In the genomic region with DNA sequence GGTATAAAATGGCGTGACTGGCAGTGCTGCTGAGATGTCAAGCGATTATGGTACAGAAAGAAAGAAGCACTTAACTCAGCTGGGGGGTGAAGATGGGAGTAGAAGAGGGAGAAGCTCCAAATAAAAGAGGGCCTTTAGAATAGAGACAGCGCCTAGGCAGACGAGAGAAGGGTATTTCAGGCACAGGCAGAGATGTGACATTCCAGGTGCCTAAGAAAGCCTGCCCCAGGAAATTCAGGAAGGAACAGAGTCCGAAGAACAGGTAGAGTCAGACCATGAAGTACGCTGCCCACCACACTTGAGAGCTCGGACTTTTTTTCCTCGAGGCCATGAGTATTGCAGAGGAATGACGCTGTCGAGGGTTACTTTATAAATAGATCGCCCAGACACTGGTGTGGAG, we compare ENCODE assay signal across 18 cellular contexts.
DNase-seq lines count a peak whose midpoint lies in the region; ATAC-seq and TF ChIP-seq lines count a peak whose summit lies in the region.
"Had no signal": no experiment of that assay in that cellular context is flagged by ENCODE, and none has a peak within 500 bp of the region (broad histone marks: within the 10 kb centered on the region; RNA-seq: fewer than 3 reads in every experiment).

No MANE protein-coding gene starts in this region.

- H2AFZ ChIP-seq in neural cell (ENCODE audit: low read depth, low read length) = no peak overlapping the region

- H3K4me3 ChIP-seq in H7 (ENCODE audit: insufficient read depth, low read depth, low read length) = no peak overlapping the region
- H3K4me3 ChIP-seq in neural cell (ENCODE audit: low read length) = no peak overlapping the region
- H3K4me3 ChIP-seq: BLaER1, GM12878, HAP-1 had no signal

- peak overlapping the region; percentile 28 for H3K27ac ChIP-seq in neural cell (ENCODE audit: low read length)
- H3K27ac ChIP-seq: BLaER1, C4-2B had no signal

- H4K20me1 ChIP-seq in neural cell (ENCODE audit: insufficient read depth) = no peaks in the 10 kb centered on the region
- H4K20me1 ChIP-seq: BLaER1 had no signal

- TF ChIP-seq CTCF in WTC11 (IDR thresholded peaks at IDR 0.05) = no peak
- TF ChIP-seq CTCF in neural cell (IDR thresholded peaks at IDR 0.05; ENCODE audit: poor library complexity, severe bottlenecking) = no peak

- CTCF ChIA-PET in WTC11 (lab: Charles Lee) = interaction anchor here (1.0 to 2.1 kb wide), 3 partner anchors 9 to 259 kb away, joined by 3 to 7 read pairs (median 7); no protein-coding TSS in a partner anchor

- POLR2A ChIA-PET in WTC11 (lab: Charles Lee) = interaction anchor here (1.0 kb wide), 1 partner anchor 18 kb away, joined by 4 read pairs; no protein-coding TSS in a partner anchor

- H3K79me2 ChIP-seq in neural cell (replicated peaks; ENCODE audit: insufficient read depth, low read length) = no peaks in the 10 kb centered on the region

- peak; percentile 26 for DNase-seq in H7
- no peak for DNase-seq in WTC11 (ENCODE audit: low spot score)
- DNase-seq in AG20443 (ENCODE audit: low spot score) = no peak
- no peak for DNase-seq in hypothalamus (lab: John Stamatoyannopoulos, UW)
- DNase-seq in activated CD4-positive, alpha-beta T cell treated with anti-CD3 and anti-CD28 coated beads, Interleukin-2, amount 10 ng/mL, durations not matched to agents 24 days and 14 days = no peak
- DNase-seq: Caco-2; CD4-positive, CD25-positive, alpha-beta regulatory T cell; CD8-positive, alpha-beta T cell; DMS153; DND-41; GDM1; HFFc6 had no signal

- no peak for TF ChIP-seq EP300 in neural cell (conservative IDR thresholded peaks at IDR 0.05; ENCODE audit: poor library complexity, severe bottlenecking)

- H3K4me2 ChIP-seq in neural cell (ENCODE audit: low read length) = no peak overlapping the region

- H3K4me3 Mint-ChIP-seq in WTC11 = no peak overlapping the region
- no peak overlapping the region for H3K4me3 Mint-ChIP-seq in activated CD4-positive, alpha-beta T cell treated with anti-CD3 and anti-CD28 coated beads, Interleukin-2, amount 10 ng/mL, durations not matched to agents 24 days and 14 days
- H3K4me3 Mint-ChIP-seq: B cell; CD4-positive, CD25-positive, alpha-beta regulatory T cell; CD8-positive, alpha-beta T cell; HFFc6 had no signal

- H3K27me3 ChIP-seq in H7 (ENCODE audit: control insufficient read depth, insufficient read depth, low read length) (no peaks in the 10 kb centered on the region), neural cell (ENCODE audit: insufficient read depth, low read depth, low read length) (no peaks in the 10 kb centered on the region)
- H3K27me3 ChIP-seq: BLaER1 had no signal

- H3K4me1 Mint-ChIP-seq in WTC11 = no peaks in the 10 kb centered on the region
- H3K4me1 Mint-ChIP-seq in activated CD4-positive, alpha-beta T cell treated with anti-CD3 and anti-CD28 coated beads, Interleukin-2, amount 10 ng/mL, durations not matched to agents 24 days and 14 days = no peaks in the 10 kb centered on the region
- H3K4me1 Mint-ChIP-seq: CD4-positive, CD25-positive, alpha-beta regulatory T cell had no signal

- TF ChIP-seq RAD21 in neural cell (conservative IDR thresholded peaks at IDR 0.05) = no peak

- ATAC-seq in WTC11 = peak; percentile 52; the same call in 1 of the 2 replicates
- ATAC-seq: CD8-positive, alpha-beta T cell; GM12878 had no signal

- no peak overlapping the region for H3K9ac ChIP-seq in neural cell (ENCODE audit: low read length)
- H3K9ac ChIP-seq: BLaER1 had no signal

- H3K36me3 ChIP-seq in H7 (replicated peaks; ENCODE audit: control insufficient read depth, insufficient read depth, low read length) = no peaks in the 10 kb centered on the region
- no peaks in the 10 kb centered on the region for H3K36me3 ChIP-seq in neural cell (ENCODE audit: insufficient read depth, low read length)
- H3K36me3 ChIP-seq: BLaER1, HAP-1 had no signal

- no peaks in the 10 kb centered on the region for H3K36me3 Mint-ChIP-seq in WTC11
- no peaks in the 10 kb centered on the region for H3K36me3 Mint-ChIP-seq in activated CD4-positive, alpha-beta T cell treated with anti-CD3 and anti-CD28 coated beads, Interleukin-2, amount 10 ng/mL, durations not matched to agents 24 days and 14 days (ENCODE audit: low read depth)
- H3K36me3 Mint-ChIP-seq: CD4-positive, CD25-positive, alpha-beta regulatory T cell; CD8-positive, alpha-beta T cell had no signal

- H3K9me2 ChIP-seq in neural cell (ENCODE audit: insufficient read depth, low read length) = no peaks in the 10 kb centered on the region

- no peaks in the 10 kb centered on the region for H3K9me3 ChIP-seq in neural cell (ENCODE audit: low read length)
- H3K9me3 ChIP-seq: BLaER1, HAP-1 had no signal

- H3K27ac Mint-ChIP-seq in WTC11 = no peak overlapping the region
- H3K27ac Mint-ChIP-seq in activated CD4-positive, alpha-beta T cell treated with anti-CD3 and anti-CD28 coated beads, Interleukin-2, amount 10 ng/mL, durations not matched to agents 24 days and 14 days = no peak overlapping the region
- H3K27ac Mint-ChIP-seq: B cell; CD4-positive, CD25-positive, alpha-beta regulatory T cell; CD8-positive, alpha-beta T cell; HFFc6 had no signal

- no peaks in the 10 kb centered on the region for H3K9me3 Mint-ChIP-seq in WTC11
- H3K9me3 Mint-ChIP-seq in activated CD4-positive, alpha-beta T cell treated with anti-CD3 and anti-CD28 coated beads, Interleukin-2, amount 10 ng/mL, durations not matched to agents 24 days and 14 days = no peaks in the 10 kb centered on the region
- H3K9me3 Mint-ChIP-seq: CD8-positive, alpha-beta T cell; HFFc6 had no signal

- intact Hi-C loops in activated CD4-positive, alpha-beta T cell treated with anti-CD3 and anti-CD28 coated beads, Interleukin-2, amount 10 ng/mL, durations not matched to agents 24 days and 14 days (cut with micrococcal nuclease) = no loop called here

- no peaks in the 10 kb centered on the region for H3F3A ChIP-seq in neural cell (ENCODE audit: insufficient read depth, low read length, poor library complexity, severe bottlenecking)

- no peaks in the 10 kb centered on the region for H3K27me3 Mint-ChIP-seq in WTC11 (ENCODE audit: low read depth)
- peaks cover 5% of the 10 kb centered on the region for H3K27me3 Mint-ChIP-seq in activated CD4-positive, alpha-beta T cell treated with anti-CD3 and anti-CD28 coated beads, Interleukin-2, amount 10 ng/mL, durations not matched to agents 24 days and 14 days

TF ChIP-seq in WTC11, 78 proteins besides CTCF, POLR2A, EP300 and RAD21 (continues in another document):
- TF ChIP-seq, protein P1, sequence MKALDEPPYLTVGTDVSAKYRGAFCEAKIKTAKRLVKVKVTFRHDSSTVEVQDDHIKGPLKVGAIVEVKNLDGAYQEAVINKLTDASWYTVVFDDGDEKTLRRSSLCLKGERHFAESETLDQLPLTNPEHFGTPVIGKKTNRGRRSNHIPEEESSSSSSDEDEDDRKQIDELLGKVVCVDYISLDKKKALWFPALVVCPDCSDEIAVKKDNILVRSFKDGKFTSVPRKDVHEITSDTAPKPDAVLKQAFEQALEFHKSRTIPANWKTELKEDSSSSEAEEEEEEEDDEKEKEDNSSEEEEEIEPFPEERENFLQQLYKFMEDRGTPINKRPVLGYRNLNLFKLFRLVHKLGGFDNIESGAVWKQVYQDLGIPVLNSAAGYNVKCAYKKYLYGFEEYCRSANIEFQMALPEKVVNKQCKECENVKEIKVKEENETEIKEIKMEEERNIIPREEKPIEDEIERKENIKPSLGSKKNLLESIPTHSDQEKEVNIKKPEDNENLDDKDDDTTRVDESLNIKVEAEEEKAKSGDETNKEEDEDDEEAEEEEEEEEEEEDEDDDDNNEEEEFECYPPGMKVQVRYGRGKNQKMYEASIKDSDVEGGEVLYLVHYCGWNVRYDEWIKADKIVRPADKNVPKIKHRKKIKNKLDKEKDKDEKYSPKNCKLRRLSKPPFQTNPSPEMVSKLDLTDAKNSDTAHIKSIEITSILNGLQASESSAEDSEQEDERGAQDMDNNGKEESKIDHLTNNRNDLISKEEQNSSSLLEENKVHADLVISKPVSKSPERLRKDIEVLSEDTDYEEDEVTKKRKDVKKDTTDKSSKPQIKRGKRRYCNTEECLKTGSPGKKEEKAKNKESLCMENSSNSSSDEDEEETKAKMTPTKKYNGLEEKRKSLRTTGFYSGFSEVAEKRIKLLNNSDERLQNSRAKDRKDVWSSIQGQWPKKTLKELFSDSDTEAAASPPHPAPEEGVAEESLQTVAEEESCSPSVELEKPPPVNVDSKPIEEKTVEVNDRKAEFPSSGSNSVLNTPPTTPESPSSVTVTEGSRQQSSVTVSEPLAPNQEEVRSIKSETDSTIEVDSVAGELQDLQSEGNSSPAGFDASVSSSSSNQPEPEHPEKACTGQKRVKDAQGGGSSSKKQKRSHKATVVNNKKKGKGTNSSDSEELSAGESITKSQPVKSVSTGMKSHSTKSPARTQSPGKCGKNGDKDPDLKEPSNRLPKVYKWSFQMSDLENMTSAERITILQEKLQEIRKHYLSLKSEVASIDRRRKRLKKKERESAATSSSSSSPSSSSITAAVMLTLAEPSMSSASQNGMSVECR (CRISPR knock-in tag; IDR thresholded peaks at IDR 0.05; ENCODE audit: borderline replicate concordance) = no peak

TF ChIP-seq in neural cell, 6 proteins besides CTCF, POLR2A, EP300 and RAD21 (continues in another document):
- TF ChIP-seq MXI1 (conservative IDR thresholded peaks at IDR 0.05; ENCODE audit: poor library complexity, severe bottlenecking) = no peak
- TF ChIP-seq POLR2AphosphoS5 (IDR thresholded peaks at IDR 0.05) = no peak
- no peak for TF ChIP-seq SMC3 (conservative IDR thresholded peaks at IDR 0.05; ENCODE audit: poor library complexity)
